Comparison of ENCODE assay signal across 13 cellular contexts in genomic region chr4:128289523-128290158, GRCh38. TPM values are rescaled to one million over a fixed set of nuclear protein-coding genes. Genes with fewer than 3 reads are reported as not detected.
DNase-seq lines count a peak whose midpoint lies in the region; ATAC-seq and TF ChIP-seq lines count a peak whose summit lies in the region.
"Had no signal": no experiment of that assay in that cellular context is flagged by ENCODE, and none has a peak within 500 bp of the region (broad histone marks: within the 10 kb centered on the region; RNA-seq: fewer than 3 reads in every experiment).

No MANE protein-coding gene starts in this region.

- peaks cover 26% of the 10 kb centered on the region for H3K79me2 ChIP-seq in KMS-11 (ENCODE audit: insufficient read depth, low read depth)

- H2AFZ ChIP-seq in KMS-11 (ENCODE audit: low read depth) = no peak overlapping the region

- DNase-seq in Calu3 (no peak), amniotic stem cell (lab: John Stamatoyannopoulos, UW) (no peak), DMS79 treated with DMSO at 0.1 percent for 48 hours (lab: John Stamatoyannopoulos, UW) (no peak)
- no peak for DNase-seq in activated naive CD8-positive, alpha-beta T cell treated with anti-CD3 and anti-CD28 coated beads for 36 hours
- DNase-seq in naive thymus-derived CD4-positive, alpha-beta T cell = no peak
- DNase-seq in effector memory CD8-positive, alpha-beta T cell = no peak
- DNase-seq: activated CD4-positive, CD25-positive, alpha-beta regulatory T cell treated with anti-CD3 and anti-CD28 coated beads, Interleukin-2, amount 50 U/mL, for 72 hours; colonic mucosa; NCI-H1417 treated with DMSO at 0.1 percent for 48 hours; NCI-H446 treated with DMSO at 0.1 percent for 48 hours; stimulated activated naive CD4-positive, alpha-beta T cell treated with Interleukin-2 at 50 U/mL for 16 hours had no signal

- peaks cover 40% of the 10 kb centered on the region for H3K36me3 Mint-ChIP-seq in Calu3 (ENCODE audit: insufficient read depth, unreplicated experiment)
- H3K36me3 Mint-ChIP-seq in activated naive CD8-positive, alpha-beta T cell treated with anti-CD3 and anti-CD28 coated beads for 36 hours = peaks cover 19% of the 10 kb centered on the region
- H3K36me3 Mint-ChIP-seq in naive thymus-derived CD4-positive, alpha-beta T cell = peaks cover 0 to 8% (median 4%) of the 10 kb centered on the region in 5 donors
- peaks cover 22% of the 10 kb centered on the region for H3K36me3 Mint-ChIP-seq in effector memory CD8-positive, alpha-beta T cell (ENCODE audit: insufficient read depth)

- no peak overlapping the region for H3K27ac Mint-ChIP-seq in Calu3 (ENCODE audit: unreplicated experiment)
- H3K27ac Mint-ChIP-seq in activated naive CD8-positive, alpha-beta T cell treated with anti-CD3 and anti-CD28 coated beads for 36 hours = no peak overlapping the region
- H3K27ac Mint-ChIP-seq in naive thymus-derived CD4-positive, alpha-beta T cell = peak overlapping the region in 6 of 9 donors; percentile 82 to 98 (median 90)
- peak overlapping the region in 1 of 2 donors; percentile 96 for H3K27ac Mint-ChIP-seq in effector memory CD8-positive, alpha-beta T cell

- intact Hi-C loops in Calu3 (cut with micrococcal nuclease; ENCODE audit: unreplicated experiment) = no loop called here
- intact Hi-C loops in naive thymus-derived CD4-positive, alpha-beta T cell (cut with micrococcal nuclease) = loop anchor here in 1 of 2 donors (5.0 kb wide), 2 partner anchors 223 to 507 kb away; partner anchors contain the start of gene HSPA4L

- H3K4me2 ChIP-seq in KMS-11 = peak overlapping the region; percentile 55; the same call in 1 of the 2 replicates

- H3K27ac ChIP-seq in KMS-11 = no peak overlapping the region
- peak overlapping the region; percentile 98 for H3K27ac ChIP-seq in naive thymus-derived CD4-positive, alpha-beta T cell (ENCODE audit: low read depth, low read length)

- peaks cover 15% of the 10 kb centered on the region for H3K4me1 Mint-ChIP-seq in Calu3 (ENCODE audit: low read depth, unreplicated experiment)
- peaks cover 22% of the 10 kb centered on the region for H3K4me1 Mint-ChIP-seq in activated naive CD8-positive, alpha-beta T cell treated with anti-CD3 and anti-CD28 coated beads for 36 hours
- H3K4me1 Mint-ChIP-seq in naive thymus-derived CD4-positive, alpha-beta T cell = peaks cover 24 to 40% (median 35%) of the 10 kb centered on the region in 7 donors
- peaks cover 14 to 29% of the 10 kb centered on the region in 2 donors for H3K4me1 Mint-ChIP-seq in effector memory CD8-positive, alpha-beta T cell (ENCODE audit: low read depth in 2 of 2)

- peaks cover 20% of the 10 kb centered on the region for H3K4me1 ChIP-seq in KMS-11 (ENCODE audit: low read depth, poor library complexity, severe bottlenecking)
- peaks cover 12 to 25% of the 10 kb centered on the region in 2 donors for H3K4me1 ChIP-seq in naive thymus-derived CD4-positive, alpha-beta T cell (ENCODE audit: control insufficient read depth in 2 of 2, insufficient read depth in 2 of 2, low read length in 2 of 2)
- H3K4me1 ChIP-seq: colonic mucosa had no signal

- H3K9me3 Mint-ChIP-seq in Calu3 (ENCODE audit: low read depth, unreplicated experiment) = no peaks in the 10 kb centered on the region
- H3K9me3 Mint-ChIP-seq in activated naive CD8-positive, alpha-beta T cell treated with anti-CD3 and anti-CD28 coated beads for 36 hours = peaks cover 2% of the 10 kb centered on the region
- H3K9me3 Mint-ChIP-seq in naive thymus-derived CD4-positive, alpha-beta T cell = no peaks in the 10 kb centered on the region
- H3K9me3 Mint-ChIP-seq in effector memory CD8-positive, alpha-beta T cell = no peaks in the 10 kb centered on the region

- TF ChIP-seq CTCF in Calu3 (IDR thresholded peaks at IDR 0.05; ENCODE audit: unreplicated experiment) (no peak), KMS-11 (conservative IDR thresholded peaks at IDR 0.05; ENCODE audit: low read depth, low read length) (no peak)

- H3K27me3 ChIP-seq in KMS-11 (ENCODE audit: insufficient read depth, low read depth) = no peaks in the 10 kb centered on the region
- no peaks in the 10 kb centered on the region for H3K27me3 ChIP-seq in naive thymus-derived CD4-positive, alpha-beta T cell (ENCODE audit: control insufficient read depth in 2 of 2, insufficient read depth in 2 of 2, low read length in 2 of 2)
- H3K27me3 ChIP-seq: colonic mucosa had no signal

- peak overlapping the region; percentile 92; the same call in 1 of the 2 replicates for H3K9ac ChIP-seq in KMS-11

- no peaks in the 10 kb centered on the region for H3K36me3 ChIP-seq in KMS-11 (ENCODE audit: insufficient read depth)
- H3K36me3 ChIP-seq in naive thymus-derived CD4-positive, alpha-beta T cell (ENCODE audit: control insufficient read depth in 2 of 3, insufficient read depth in 3 of 3, low read length in 3 of 3) = no peaks in the 10 kb centered on the region
- H3K36me3 ChIP-seq: colonic mucosa had no signal

- no peak overlapping the region for H3K4me3 ChIP-seq in KMS-11 (IDR thresholded peaks at IDR 0.05; ENCODE audit: insufficient read depth, low read depth, low read length)
- no peak overlapping the region for H3K4me3 ChIP-seq in naive thymus-derived CD4-positive, alpha-beta T cell (ENCODE audit: low read length)
- H3K4me3 ChIP-seq: lung had no signal

- BruUV-seq in Calu3 (replicated peaks; lab: Mats Ljungman, UMichigan) = no TSS peak

- peak overlapping the region; percentile 78 for H3K4me3 Mint-ChIP-seq in Calu3 (ENCODE audit: low read depth, unreplicated experiment)
- peak overlapping the region; percentile 11 for H3K4me3 Mint-ChIP-seq in activated naive CD8-positive, alpha-beta T cell treated with anti-CD3 and anti-CD28 coated beads for 36 hours
- peak overlapping the region in 3 of 10 donors; percentile 2 to 98 (median 90) for H3K4me3 Mint-ChIP-seq in naive thymus-derived CD4-positive, alpha-beta T cell
- no peak overlapping the region for H3K4me3 Mint-ChIP-seq in effector memory CD8-positive, alpha-beta T cell

- ATAC-seq in naive thymus-derived CD4-positive, alpha-beta T cell = no peak
- no peak for ATAC-seq in effector memory CD8-positive, alpha-beta T cell (replicated peaks)

- H3K27me3 Mint-ChIP-seq in Calu3 (ENCODE audit: unreplicated experiment) = no peaks in the 10 kb centered on the region
- no peaks in the 10 kb centered on the region for H3K27me3 Mint-ChIP-seq in activated naive CD8-positive, alpha-beta T cell treated with anti-CD3 and anti-CD28 coated beads for 36 hours
- no peaks in the 10 kb centered on the region for H3K27me3 Mint-ChIP-seq in naive thymus-derived CD4-positive, alpha-beta T cell
- no peaks in the 10 kb centered on the region for H3K27me3 Mint-ChIP-seq in effector memory CD8-positive, alpha-beta T cell

- H3K9me3 ChIP-seq in naive thymus-derived CD4-positive, alpha-beta T cell (ENCODE audit: control insufficient read depth in 2 of 3, low read length in 3 of 3) = no peaks in the 10 kb centered on the region
- H3K9me3 ChIP-seq: colonic mucosa had no signal

- no peaks in the 10 kb centered on the region for H4K20me1 ChIP-seq in KMS-11 (ENCODE audit: insufficient read depth)

- POLR2A ChIA-PET in naive thymus-derived CD4-positive, alpha-beta T cell (lab: Charles Lee) = interaction anchor here (1.1 kb wide), 1 partner anchor 325 kb away, joined by 4 read pairs; no protein-coding TSS in a partner anchor

- CTCF ChIA-PET in Calu3 (lab: Charles Lee) = no interaction called here
- CTCF ChIA-PET in naive thymus-derived CD4-positive, alpha-beta T cell (lab: Charles Lee) = no interaction called here

RNA-seq across cellular contexts. Expression of gene PGRMC2, which starts 2.0 kb away (rescaled TPM):
- total RNA-seq in Calu3 (2022) = 54.5 and 55.5 TPM in 2 replicates
- 10 to 100 TPM; 43.8 to 47.0 TPM for total RNA-seq in activated naive CD8-positive, alpha-beta T cell treated with anti-CD3 and anti-CD28 coated beads for 36 hours
- total RNA-seq in naive thymus-derived CD4-positive, alpha-beta T cell = 10 to 100 TPM; 35.3 to 65.6 (median 49.2) TPM
- polyA plus RNA-seq in naive thymus-derived CD4-positive, alpha-beta T cell = 10 to 100 TPM; 17.4 to 23.7 TPM

Comparison
In these comparisons a context has a peak if more than half of its experiments do, and no peak if none do; other contexts are left out.
1. H3K27ac Mint-ChIP-seq: peak in naive thymus-derived CD4-positive, alpha-beta T cell (6 of 9); none in Calu3 (single experiment) and activated naive CD8-positive, alpha-beta T cell treated with anti-CD3 and anti-CD28 coated beads for 36 hours (single experiment).
2. H3K4me3 Mint-ChIP-seq: peak in Calu3 (single experiment) and activated naive CD8-positive, alpha-beta T cell treated with anti-CD3 and anti-CD28 coated beads for 36 hours (single experiment); none in effector memory CD8-positive, alpha-beta T cell (0 of 2).